1 cellular context compared by ENCODE assay signal in the genomic region with DNA sequence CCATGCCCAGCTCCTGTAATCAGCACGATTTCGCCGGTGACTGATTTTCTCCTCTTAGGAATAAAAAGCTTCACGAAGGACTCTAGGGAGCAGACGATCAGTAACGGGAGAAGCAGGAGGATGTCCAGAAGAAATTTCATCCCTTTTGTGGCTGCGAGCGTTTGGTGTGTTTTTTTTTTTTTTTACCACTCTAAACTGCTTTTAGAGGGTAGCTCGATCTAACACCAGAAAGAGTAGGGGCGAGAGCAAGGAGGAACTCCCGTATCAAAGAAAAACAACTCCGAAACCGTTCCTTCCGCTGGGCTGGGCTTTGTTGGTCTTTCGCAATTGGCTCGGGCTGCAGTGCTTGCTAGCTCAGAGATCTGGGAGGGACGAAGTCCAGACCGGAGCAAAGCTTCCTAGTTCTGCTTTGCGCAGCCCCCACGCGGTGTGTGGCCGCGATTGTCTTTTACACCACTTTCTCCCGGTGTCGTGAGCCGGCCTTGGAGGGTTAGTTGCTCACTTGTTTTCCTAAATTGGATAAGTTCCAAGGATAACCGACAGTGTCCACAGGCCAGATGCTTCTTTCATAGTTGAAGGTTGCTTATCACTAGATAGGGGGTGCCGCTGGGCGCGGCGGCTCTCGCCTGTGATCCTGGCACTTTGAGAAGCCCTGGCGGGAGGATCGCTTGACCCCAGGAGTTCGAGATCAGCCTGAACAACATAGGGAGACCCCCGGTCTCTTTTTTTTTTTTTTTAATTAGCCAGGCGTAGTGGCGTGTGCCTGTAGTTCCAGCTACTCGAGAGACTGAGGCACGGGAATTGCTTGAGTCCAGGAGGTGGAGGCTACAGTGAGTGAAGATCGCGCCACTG.
A peak's percentile ranks its signal among the peaks of the same experiment; 100 is the strongest.
TF ChIP-seq lines count a peak whose summit lies in the region.

A gene with protein sequence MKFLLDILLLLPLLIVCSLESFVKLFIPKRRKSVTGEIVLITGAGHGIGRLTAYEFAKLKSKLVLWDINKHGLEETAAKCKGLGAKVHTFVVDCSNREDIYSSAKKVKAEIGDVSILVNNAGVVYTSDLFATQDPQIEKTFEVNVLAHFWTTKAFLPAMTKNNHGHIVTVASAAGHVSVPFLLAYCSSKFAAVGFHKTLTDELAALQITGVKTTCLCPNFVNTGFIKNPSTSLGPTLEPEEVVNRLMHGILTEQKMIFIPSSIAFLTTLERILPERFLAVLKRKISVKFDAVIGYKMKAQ (minus strand): TSS at position 258 of the 852 bp plus-strand sequence. CDS start 118 bp downstream, at position 140.

TF ChIP-seq in HepG2, 621 proteins besides CTCF, POLR2A, EP300 and RAD21 (continued from another document and continues in another):
- TF ChIP-seq, protein P1, sequence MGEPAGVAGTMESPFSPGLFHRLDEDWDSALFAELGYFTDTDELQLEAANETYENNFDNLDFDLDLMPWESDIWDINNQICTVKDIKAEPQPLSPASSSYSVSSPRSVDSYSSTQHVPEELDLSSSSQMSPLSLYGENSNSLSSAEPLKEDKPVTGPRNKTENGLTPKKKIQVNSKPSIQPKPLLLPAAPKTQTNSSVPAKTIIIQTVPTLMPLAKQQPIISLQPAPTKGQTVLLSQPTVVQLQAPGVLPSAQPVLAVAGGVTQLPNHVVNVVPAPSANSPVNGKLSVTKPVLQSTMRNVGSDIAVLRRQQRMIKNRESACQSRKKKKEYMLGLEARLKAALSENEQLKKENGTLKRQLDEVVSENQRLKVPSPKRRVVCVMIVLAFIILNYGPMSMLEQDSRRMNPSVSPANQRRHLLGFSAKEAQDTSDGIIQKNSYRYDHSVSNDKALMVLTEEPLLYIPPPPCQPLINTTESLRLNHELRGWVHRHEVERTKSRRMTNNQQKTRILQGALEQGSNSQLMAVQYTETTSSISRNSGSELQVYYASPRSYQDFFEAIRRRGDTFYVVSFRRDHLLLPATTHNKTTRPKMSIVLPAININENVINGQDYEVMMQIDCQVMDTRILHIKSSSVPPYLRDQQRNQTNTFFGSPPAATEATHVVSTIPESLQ (CRISPR knock-in tag; conservative IDR thresholded peaks at IDR 0.05) = no peak
- TF ChIP-seq ZNF20 (CRISPR knock-in tag; IDR thresholded peaks at IDR 0.05) = no peak
- no peak for TF ChIP-seq ZNF235 (CRISPR knock-in tag; IDR thresholded peaks at IDR 0.05; ENCODE audit: borderline replicate concordance)
- no peak for TF ChIP-seq ZNF530 (CRISPR knock-in tag; IDR thresholded peaks at IDR 0.05; ENCODE audit: low read depth)
- no peak for TF ChIP-seq ZNF550 (CRISPR knock-in tag; IDR thresholded peaks at IDR 0.05; ENCODE audit: borderline replicate concordance)
- peak; percentile 88 for TF ChIP-seq KMT2A (CRISPR knock-in tag; IDR thresholded peaks at IDR 0.05)
- TF ChIP-seq SATB2 (CRISPR knock-in tag; IDR thresholded peaks at IDR 0.05) = no peak; the same call in 1 of the 2 replicates
- TF ChIP-seq, protein P2, sequence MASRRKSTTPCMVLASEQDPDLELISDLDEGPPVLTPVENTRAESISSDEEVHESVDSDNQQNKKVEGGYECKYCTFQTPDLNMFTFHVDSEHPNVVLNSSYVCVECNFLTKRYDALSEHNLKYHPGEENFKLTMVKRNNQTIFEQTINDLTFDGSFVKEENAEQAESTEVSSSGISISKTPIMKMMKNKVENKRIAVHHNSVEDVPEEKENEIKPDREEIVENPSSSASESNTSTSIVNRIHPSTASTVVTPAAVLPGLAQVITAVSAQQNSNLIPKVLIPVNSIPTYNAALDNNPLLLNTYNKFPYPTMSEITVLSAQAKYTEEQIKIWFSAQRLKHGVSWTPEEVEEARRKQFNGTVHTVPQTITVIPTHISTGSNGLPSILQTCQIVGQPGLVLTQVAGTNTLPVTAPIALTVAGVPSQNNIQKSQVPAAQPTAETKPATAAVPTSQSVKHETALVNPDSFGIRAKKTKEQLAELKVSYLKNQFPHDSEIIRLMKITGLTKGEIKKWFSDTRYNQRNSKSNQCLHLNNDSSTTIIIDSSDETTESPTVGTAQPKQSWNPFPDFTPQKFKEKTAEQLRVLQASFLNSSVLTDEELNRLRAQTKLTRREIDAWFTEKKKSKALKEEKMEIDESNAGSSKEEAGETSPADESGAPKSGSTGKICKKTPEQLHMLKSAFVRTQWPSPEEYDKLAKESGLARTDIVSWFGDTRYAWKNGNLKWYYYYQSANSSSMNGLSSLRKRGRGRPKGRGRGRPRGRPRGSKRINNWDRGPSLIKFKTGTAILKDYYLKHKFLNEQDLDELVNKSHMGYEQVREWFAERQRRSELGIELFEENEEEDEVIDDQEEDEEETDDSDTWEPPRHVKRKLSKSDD (CRISPR knock-in tag; IDR thresholded peaks at IDR 0.05; ENCODE audit: low read depth) = peak; percentile 75
- TF ChIP-seq ZSCAN9 (CRISPR knock-in tag; IDR thresholded peaks at IDR 0.05; ENCODE audit: borderline replicate concordance) = peak; percentile 90; the same call in 1 of the 2 replicates
- 0 out of 2 replicates have a peak, but pooled peaks have one; percentile 51 for TF ChIP-seq ZNF552 (CRISPR knock-in tag; IDR thresholded peaks at IDR 0.05; ENCODE audit: borderline replicate concordance)
- TF ChIP-seq SMAD9 (CRISPR knock-in tag; IDR thresholded peaks at IDR 0.05) = 0 out of 2 replicates have a peak, but pooled peaks have one; percentile 44
- TF ChIP-seq, protein P3, sequence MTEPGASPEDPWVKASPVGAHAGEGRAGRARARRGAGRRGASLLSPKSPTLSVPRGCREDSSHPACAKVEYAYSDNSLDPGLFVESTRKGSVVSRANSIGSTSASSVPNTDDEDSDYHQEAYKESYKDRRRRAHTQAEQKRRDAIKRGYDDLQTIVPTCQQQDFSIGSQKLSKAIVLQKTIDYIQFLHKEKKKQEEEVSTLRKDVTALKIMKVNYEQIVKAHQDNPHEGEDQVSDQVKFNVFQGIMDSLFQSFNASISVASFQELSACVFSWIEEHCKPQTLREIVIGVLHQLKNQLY (CRISPR knock-in tag; IDR thresholded peaks at IDR 0.05) = no peak
- TF ChIP-seq, protein P4, sequence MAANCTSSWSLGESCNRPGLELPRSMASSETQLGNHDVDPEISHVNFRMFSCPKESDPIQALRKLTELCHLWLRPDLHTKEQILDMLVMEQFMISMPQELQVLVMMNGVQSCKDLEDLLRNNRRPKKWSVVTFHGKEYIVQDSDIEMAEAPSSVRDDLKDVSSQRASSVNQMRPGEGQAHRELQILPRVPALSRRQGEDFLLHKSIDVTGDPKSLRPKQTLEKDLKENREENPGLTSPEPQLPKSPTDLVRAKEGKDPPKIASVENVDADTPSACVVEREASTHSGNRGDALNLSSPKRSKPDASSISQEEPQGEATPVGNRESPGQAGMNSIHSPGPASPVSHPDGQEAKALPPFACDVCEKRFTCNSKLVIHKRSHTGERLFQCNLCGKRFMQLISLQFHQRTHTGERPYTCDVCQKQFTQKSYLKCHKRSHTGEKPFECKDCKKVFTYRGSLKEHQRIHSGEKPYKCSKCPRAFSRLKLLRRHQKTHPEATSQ (CRISPR knock-in tag; IDR thresholded peaks at IDR 0.05; ENCODE audit: borderline replicate concordance) = peak; percentile 40; the same call in 1 of the 2 replicates
- peak; percentile 68; the same call in 1 of the 2 replicates for TF ChIP-seq SPEN (CRISPR knock-in tag; IDR thresholded peaks at IDR 0.05; ENCODE audit: low read depth)
- TF ChIP-seq, protein P5, sequence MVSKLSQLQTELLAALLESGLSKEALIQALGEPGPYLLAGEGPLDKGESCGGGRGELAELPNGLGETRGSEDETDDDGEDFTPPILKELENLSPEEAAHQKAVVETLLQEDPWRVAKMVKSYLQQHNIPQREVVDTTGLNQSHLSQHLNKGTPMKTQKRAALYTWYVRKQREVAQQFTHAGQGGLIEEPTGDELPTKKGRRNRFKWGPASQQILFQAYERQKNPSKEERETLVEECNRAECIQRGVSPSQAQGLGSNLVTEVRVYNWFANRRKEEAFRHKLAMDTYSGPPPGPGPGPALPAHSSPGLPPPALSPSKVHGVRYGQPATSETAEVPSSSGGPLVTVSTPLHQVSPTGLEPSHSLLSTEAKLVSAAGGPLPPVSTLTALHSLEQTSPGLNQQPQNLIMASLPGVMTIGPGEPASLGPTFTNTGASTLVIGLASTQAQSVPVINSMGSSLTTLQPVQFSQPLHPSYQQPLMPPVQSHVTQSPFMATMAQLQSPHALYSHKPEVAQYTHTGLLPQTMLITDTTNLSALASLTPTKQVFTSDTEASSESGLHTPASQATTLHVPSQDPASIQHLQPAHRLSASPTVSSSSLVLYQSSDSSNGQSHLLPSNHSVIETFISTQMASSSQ (IDR thresholded peaks at IDR 0.05; ENCODE audit: low read depth) = peak; percentile 71
- TF ChIP-seq, protein P5 (CRISPR knock-in tag; IDR thresholded peaks at IDR 0.05; ENCODE audit: borderline replicate concordance) = peak; percentile 76; the same call in 1 of the 2 replicates
- TF ChIP-seq HNRNPL (IDR thresholded peaks at IDR 0.05; ENCODE audit: low read depth, low read length) = no peak
- peak; percentile 89 for TF ChIP-seq FOXC1 (CRISPR knock-in tag; IDR thresholded peaks at IDR 0.05; ENCODE audit: borderline replicate concordance)
- TF ChIP-seq TSC22D2 (CRISPR knock-in tag; IDR thresholded peaks at IDR 0.05; ENCODE audit: borderline replicate concordance) = 0 out of 2 replicates have a peak, but pooled peaks have one; percentile 35
- TF ChIP-seq IKZF1 (IDR thresholded peaks at IDR 0.05) = no peak
- TF ChIP-seq ZNF446 (CRISPR knock-in tag; IDR thresholded peaks at IDR 0.05) = no peak
- no peak for TF ChIP-seq ZZZ3 (CRISPR knock-in tag; IDR thresholded peaks at IDR 0.05; ENCODE audit: borderline replicate concordance)
- peak; percentile 76 for TF ChIP-seq ZNF781 (CRISPR knock-in tag; IDR thresholded peaks at IDR 0.05; ENCODE audit: borderline replicate concordance, not compliant biosample characterization)
- TF ChIP-seq ZNF788 (CRISPR knock-in tag; IDR thresholded peaks at IDR 0.05; ENCODE audit: borderline replicate concordance) = peak; percentile 91
- TF ChIP-seq, protein P6, sequence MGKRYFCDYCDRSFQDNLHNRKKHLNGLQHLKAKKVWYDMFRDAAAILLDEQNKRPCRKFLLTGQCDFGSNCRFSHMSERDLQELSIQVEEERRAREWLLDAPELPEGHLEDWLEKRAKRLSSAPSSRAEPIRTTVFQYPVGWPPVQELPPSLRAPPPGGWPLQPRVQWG (CRISPR knock-in tag; IDR thresholded peaks at IDR 0.05; ENCODE audit: borderline replicate concordance, low read depth) = no peak
- peak; percentile 88 for TF ChIP-seq HIVEP1 (CRISPR knock-in tag; IDR thresholded peaks at IDR 0.05)
- TF ChIP-seq, protein P7, sequence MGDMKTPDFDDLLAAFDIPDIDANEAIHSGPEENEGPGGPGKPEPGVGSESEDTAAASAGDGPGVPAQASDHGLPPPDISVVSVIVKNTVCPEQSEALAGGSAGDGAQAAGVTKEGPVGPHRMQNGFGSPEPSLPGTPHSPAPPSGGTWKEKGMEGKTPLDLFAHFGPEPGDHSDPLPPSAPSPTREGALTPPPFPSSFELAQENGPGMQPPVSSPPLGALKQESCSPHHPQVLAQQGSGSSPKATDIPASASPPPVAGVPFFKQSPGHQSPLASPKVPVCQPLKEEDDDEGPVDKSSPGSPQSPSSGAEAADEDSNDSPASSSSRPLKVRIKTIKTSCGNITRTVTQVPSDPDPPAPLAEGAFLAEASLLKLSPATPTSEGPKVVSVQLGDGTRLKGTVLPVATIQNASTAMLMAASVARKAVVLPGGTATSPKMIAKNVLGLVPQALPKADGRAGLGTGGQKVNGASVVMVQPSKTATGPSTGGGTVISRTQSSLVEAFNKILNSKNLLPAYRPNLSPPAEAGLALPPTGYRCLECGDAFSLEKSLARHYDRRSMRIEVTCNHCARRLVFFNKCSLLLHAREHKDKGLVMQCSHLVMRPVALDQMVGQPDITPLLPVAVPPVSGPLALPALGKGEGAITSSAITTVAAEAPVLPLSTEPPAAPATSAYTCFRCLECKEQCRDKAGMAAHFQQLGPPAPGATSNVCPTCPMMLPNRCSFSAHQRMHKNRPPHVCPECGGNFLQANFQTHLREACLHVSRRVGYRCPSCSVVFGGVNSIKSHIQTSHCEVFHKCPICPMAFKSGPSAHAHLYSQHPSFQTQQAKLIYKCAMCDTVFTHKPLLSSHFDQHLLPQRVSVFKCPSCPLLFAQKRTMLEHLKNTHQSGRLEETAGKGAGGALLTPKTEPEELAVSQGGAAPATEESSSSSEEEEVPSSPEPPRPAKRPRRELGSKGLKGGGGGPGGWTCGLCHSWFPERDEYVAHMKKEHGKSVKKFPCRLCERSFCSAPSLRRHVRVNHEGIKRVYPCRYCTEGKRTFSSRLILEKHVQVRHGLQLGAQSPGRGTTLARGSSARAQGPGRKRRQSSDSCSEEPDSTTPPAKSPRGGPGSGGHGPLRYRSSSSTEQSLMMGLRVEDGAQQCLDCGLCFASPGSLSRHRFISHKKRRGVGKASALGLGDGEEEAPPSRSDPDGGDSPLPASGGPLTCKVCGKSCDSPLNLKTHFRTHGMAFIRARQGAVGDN (CRISPR knock-in tag; IDR thresholded peaks at IDR 0.05) = peak; percentile 88
- TF ChIP-seq PCBP1 (IDR thresholded peaks at IDR 0.05; ENCODE audit: borderline replicate concordance, low read depth, low read length) = no peak
- TF ChIP-seq DNMT1 (CRISPR knock-in tag; IDR thresholded peaks at IDR 0.05) = no peak
- no peak for TF ChIP-seq CENPT (CRISPR knock-in tag; IDR thresholded peaks at IDR 0.05; ENCODE audit: low read depth)
- no peak for TF ChIP-seq STAT5B (CRISPR knock-in tag; IDR thresholded peaks at IDR 0.05)
- TF ChIP-seq, protein P8, sequence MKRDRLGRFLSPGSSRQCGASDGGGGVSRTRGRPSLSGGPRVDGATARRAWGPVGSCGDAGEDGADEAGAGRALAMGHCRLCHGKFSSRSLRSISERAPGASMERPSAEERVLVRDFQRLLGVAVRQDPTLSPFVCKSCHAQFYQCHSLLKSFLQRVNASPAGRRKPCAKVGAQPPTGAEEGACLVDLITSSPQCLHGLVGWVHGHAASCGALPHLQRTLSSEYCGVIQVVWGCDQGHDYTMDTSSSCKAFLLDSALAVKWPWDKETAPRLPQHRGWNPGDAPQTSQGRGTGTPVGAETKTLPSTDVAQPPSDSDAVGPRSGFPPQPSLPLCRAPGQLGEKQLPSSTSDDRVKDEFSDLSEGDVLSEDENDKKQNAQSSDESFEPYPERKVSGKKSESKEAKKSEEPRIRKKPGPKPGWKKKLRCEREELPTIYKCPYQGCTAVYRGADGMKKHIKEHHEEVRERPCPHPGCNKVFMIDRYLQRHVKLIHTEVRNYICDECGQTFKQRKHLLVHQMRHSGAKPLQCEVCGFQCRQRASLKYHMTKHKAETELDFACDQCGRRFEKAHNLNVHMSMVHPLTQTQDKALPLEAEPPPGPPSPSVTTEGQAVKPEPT (CRISPR knock-in tag; IDR thresholded peaks at IDR 0.05; ENCODE audit: low read depth) = no peak; the same call in 1 of the 2 replicates
